In the genomic region with DNA sequence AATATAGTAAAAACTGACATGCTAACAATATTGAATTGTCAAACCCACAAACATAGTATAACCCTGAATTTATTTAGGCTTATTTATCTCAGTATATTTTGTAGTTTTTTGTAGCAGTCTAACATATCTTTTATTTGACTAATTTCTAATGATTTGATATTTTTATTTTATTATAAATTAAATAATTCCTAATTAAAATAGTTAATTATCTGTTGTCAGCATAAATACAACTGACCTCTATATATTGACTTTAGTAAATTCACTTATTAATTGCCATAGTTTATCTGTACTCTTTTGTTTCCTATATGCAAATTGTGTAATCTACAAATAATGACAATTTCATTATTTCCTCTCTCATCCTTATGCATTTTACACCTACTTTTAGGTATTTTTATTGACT, we compare ENCODE assay signal across 9 cellular contexts.
"Had no signal": no experiment of that assay in that cellular context is flagged by ENCODE, and none has a peak within 500 bp of the region (broad histone marks: within the 10 kb centered on the region; RNA-seq: fewer than 3 reads in every experiment).

No MANE protein-coding gene starts in this region.

- H3K27ac Mint-ChIP-seq: GM23338, H9 had no signal

- FAIRE-seq: H1, H54, HTR-8/SVneo had no signal

- H3K4me2 ChIP-seq: GM23338, KMS-11 had no signal

- H2AFZ ChIP-seq: GM23338 had no signal

- H3K4me3 ChIP-seq: GM23338 had no signal

- H3K9ac ChIP-seq: KMS-11 had no signal

- H3K4me3 Mint-ChIP-seq: GM23338, H9 had no signal

- H3K9me3 Mint-ChIP-seq: GM23338, H9 had no signal

- DNase-seq: H9, HCEC 1CT, IMR-90, KBM-7 had no signal

- H3K27ac ChIP-seq: KMS-11 had no signal

- ATAC-seq: GM23338 had no signal
